ENCODE assay signal across 6 cellular contexts in genomic region chr17:11704041-11704440, GRCh38.
"Had no signal": no experiment of that assay in that cellular context is flagged by ENCODE, and none has a peak within 500 bp of the region (broad histone marks: within the 10 kb centered on the region; RNA-seq: fewer than 3 reads in every experiment).

No MANE protein-coding gene starts in this region.

- H3K36me3 Mint-ChIP-seq: IgD-negative memory B cell had no signal

- H3K27ac Mint-ChIP-seq: IgD-negative memory B cell had no signal

- ATAC-seq: K562 had no signal

- H3K4me3 Mint-ChIP-seq: IgD-negative memory B cell had no signal

- H3K4me3 ChIP-seq: K562 had no signal

- H3K27ac ChIP-seq: HL-60 had no signal

- H3K4me1 Mint-ChIP-seq: IgD-negative memory B cell had no signal

- DNase-seq: IMR-90, KBM-7, KG1 had no signal
